Comparison of ENCODE assay signal across 1 cellular context in the genomic region with DNA sequence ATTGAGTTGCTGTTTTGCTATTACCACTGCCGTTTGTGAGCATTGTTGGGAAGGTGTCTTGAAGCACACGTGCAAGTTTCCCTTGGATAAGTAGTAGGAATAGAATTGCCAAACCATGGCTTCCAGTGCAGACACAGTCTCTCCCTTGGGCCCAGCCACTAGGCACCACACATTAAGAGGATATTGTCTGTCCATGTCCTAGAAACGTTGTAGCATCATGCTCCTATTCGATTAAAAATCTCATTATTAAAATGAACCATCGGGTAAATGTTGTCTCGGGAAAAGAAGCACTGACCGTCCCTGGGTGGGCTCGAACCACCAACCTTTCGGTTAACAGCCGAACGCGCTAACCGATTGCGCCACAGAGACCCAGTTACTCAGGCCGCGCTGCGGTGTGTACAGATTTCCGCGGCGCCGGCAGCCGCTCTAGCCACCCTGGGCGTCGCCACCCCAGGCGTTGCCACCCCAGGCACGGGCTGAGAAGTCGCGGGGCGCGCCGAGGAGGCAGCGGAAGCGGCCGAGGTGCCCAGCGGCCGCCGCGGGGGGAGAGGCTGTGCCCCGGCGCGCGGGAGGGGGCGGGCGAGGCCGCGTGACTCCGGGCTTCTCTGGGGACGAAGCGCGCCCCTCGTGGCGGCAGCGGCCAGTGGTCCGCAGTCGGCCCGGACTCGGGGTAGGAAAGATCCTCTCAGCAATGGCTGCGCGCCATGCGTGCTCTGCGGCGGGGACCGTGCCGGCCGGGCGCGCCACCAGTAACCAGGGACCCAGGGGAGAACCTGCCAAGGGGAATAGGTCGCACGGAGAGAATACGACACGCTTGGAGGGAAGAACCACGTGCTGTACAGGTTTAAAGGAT.
TF ChIP-seq lines count a peak whose summit lies in the region.

No MANE protein-coding gene starts in this region.

TF ChIP-seq in H1, 55 proteins besides CTCF, POLR2A, EP300 and RAD21 (continued from another document):
- TF ChIP-seq, protein P1, sequence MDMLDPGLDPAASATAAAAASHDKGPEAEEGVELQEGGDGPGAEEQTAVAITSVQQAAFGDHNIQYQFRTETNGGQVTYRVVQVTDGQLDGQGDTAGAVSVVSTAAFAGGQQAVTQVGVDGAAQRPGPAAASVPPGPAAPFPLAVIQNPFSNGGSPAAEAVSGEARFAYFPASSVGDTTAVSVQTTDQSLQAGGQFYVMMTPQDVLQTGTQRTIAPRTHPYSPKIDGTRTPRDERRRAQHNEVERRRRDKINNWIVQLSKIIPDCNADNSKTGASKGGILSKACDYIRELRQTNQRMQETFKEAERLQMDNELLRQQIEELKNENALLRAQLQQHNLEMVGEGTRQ (IDR thresholded peaks at IDR 0.05; ENCODE audit: low read length), result no peak
- no peak for TF ChIP-seq HDAC6 (IDR thresholded peaks at IDR 0.05; ENCODE audit: low read depth, low read length)
- peak; percentile 100 for TF ChIP-seq RBBP5 (IDR thresholded peaks at IDR 0.05; ENCODE audit: borderline replicate concordance, low read depth, low read length)
- no peak for TF ChIP-seq TCF12 (IDR thresholded peaks at IDR 0.05; ENCODE audit: low read depth, low read length)
- peak; percentile 79 for TF ChIP-seq TAF7 (optimal IDR thresholded peaks at IDR 0.05; ENCODE audit: borderline replicate concordance, low read depth, low read length)
- TF ChIP-seq CEBPB (IDR thresholded peaks at IDR 0.05; ENCODE audit: low read depth, low read length), result peak; percentile 94
- 0 out of 2 replicates have a peak, but pooled peaks have one; percentile 45 for TF ChIP-seq POLR2AphosphoS5 (IDR thresholded peaks at IDR 0.05; ENCODE audit: low read depth, low read length)
- TF ChIP-seq TBP (IDR thresholded peaks at IDR 0.05; ENCODE audit: low read depth, low read length), result peak; percentile 99
- peak; percentile 41; the same call in 1 of the 2 replicates for TF ChIP-seq CREB1 (IDR thresholded peaks at IDR 0.05)
- peak; percentile 56; the same call in 1 of the 2 replicates for TF ChIP-seq MAFK (IDR thresholded peaks at IDR 0.05; ENCODE audit: low read depth, low read length)
- TF ChIP-seq E2F6 (IDR thresholded peaks at IDR 0.05), result peak; percentile 99
- TF ChIP-seq CBX5 (IDR thresholded peaks at IDR 0.05; ENCODE audit: low read depth, low read length), result no peak
- TF ChIP-seq HDAC2 (IDR thresholded peaks at IDR 0.05; ENCODE audit: borderline replicate concordance in 1 of 2, low read depth in 2 of 2, low read length in 2 of 2), result no peak
- peak; percentile 100 for TF ChIP-seq ASH2L (IDR thresholded peaks at IDR 0.05; ENCODE audit: low read length)
- peak; percentile 41; the same call in 1 of the 2 replicates for TF ChIP-seq TEAD4 (IDR thresholded peaks at IDR 0.05; ENCODE audit: low read depth, low read length)
- TF ChIP-seq RFX5 (IDR thresholded peaks at IDR 0.05; ENCODE audit: borderline replicate concordance, low read depth, low read length), result no peak
- peak; percentile 30; the same call in 1 of the 2 replicates for TF ChIP-seq NRF1 (IDR thresholded peaks at IDR 0.05; ENCODE audit: low read depth, low read length)
- TF ChIP-seq SP1 (IDR thresholded peaks at IDR 0.05; ENCODE audit: low read depth, low read length), result no peak
- TF ChIP-seq KDM1A (IDR thresholded peaks at IDR 0.05; ENCODE audit: borderline replicate concordance, low read length), result no peak
- TF ChIP-seq ZNF274 (IDR thresholded peaks at IDR 0.05; ENCODE audit: borderline replicate concordance, extremely low read depth, low read length), result no peak
- TF ChIP-seq PHF8 (conservative IDR thresholded peaks at IDR 0.05; ENCODE audit: low read depth, low read length), result peak; percentile 53
- no peak for TF ChIP-seq SRF (IDR thresholded peaks at IDR 0.05; ENCODE audit: low read depth, low read length)
- no peak for TF ChIP-seq BRCA1 (IDR thresholded peaks at IDR 0.05; ENCODE audit: low read depth, low read length)
- no peak for TF ChIP-seq JUND (IDR thresholded peaks at IDR 0.05; ENCODE audit: low read length)
- peak; percentile 29; the same call in 1 of the 2 replicates for TF ChIP-seq EGR1 (IDR thresholded peaks at IDR 0.05; ENCODE audit: borderline replicate concordance, low read depth, low read length)
- TF ChIP-seq BACH1 (IDR thresholded peaks at IDR 0.05; ENCODE audit: low read length), result no peak
- TF ChIP-seq, protein P2, sequence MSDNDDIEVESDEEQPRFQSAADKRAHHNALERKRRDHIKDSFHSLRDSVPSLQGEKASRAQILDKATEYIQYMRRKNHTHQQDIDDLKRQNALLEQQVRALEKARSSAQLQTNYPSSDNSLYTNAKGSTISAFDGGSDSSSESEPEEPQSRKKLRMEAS (IDR thresholded peaks at IDR 0.05), result peak; percentile 95
- peak; percentile 61 for TF ChIP-seq TAF1 (IDR thresholded peaks at IDR 0.05; ENCODE audit: low read depth, low read length)
- no peak for TF ChIP-seq KDM4A (IDR thresholded peaks at IDR 0.05; ENCODE audit: low read depth, low read length, severe bottlenecking)
- TF ChIP-seq RXRA (IDR thresholded peaks at IDR 0.05; ENCODE audit: insufficient read depth, low read depth, low read length), result no peak
- 0 out of 4 replicates have a peak, but pooled peaks of 1 of the 2 experiments have one; percentile 44 for TF ChIP-seq SIN3A (conservative IDR thresholded peaks at IDR 0.05 in 1 of 2, IDR thresholded peaks at IDR 0.05 in 1 of 2; ENCODE audit: low read depth in 1 of 2, low read length in 2 of 2)
- no peak for TF ChIP-seq SP4 (IDR thresholded peaks at IDR 0.05; ENCODE audit: low read length)
